ENCODE assay signal across 18 cellular contexts in the genomic region with DNA sequence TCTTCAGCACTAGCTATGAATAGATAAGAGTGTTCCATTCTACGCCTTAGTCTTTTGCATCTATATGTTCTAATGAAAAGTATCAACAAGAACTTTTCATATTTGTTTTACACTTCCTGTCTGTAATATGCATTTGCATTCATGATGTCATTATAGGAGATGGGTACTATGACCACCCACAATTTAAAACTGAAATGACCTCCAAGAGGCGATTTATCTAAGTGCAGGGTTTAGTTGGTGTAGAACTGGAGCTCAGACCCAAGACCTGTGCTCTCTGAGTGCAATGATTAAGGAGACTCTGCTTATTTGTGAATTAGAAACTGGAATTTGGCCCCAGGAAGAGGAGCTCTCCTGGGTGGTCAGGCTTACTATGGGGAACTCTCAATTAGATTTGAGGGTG.
A peak's percentile ranks its signal among the peaks of the same experiment; 100 is the strongest.
DNase-seq lines count a peak whose midpoint lies in the region; ATAC-seq, FAIRE-seq and TF ChIP-seq lines count a peak whose summit lies in the region.
"Had no signal": no experiment of that assay in that cellular context is flagged by ENCODE, and none has a peak within 500 bp of the region (broad histone marks: within the 10 kb centered on the region; RNA-seq: fewer than 3 reads in every experiment).

No MANE protein-coding gene starts in this region.

- no peak for TF ChIP-seq EP300 in GM12878 (IDR thresholded peaks at IDR 0.05; ENCODE audit: borderline replicate concordance in 1 of 2, control insufficient read depth in 1 of 2, low read depth in 2 of 2, low read length in 2 of 2)

- 0 out of 3 replicates have a peak, but pooled peaks have one; percentile 13 for ATAC-seq in GM12878
- ATAC-seq: HepG2 had no signal

- peak; percentile 19 for DNase-seq in NCI-H146 (lab: John Stamatoyannopoulos, UW)
- DNase-seq in NCI-H146 treated with DMSO at 0.1 percent for 48 hours (lab: John Stamatoyannopoulos, UW; ENCODE audit: unreplicated experiment) = no peak
- no peak for DNase-seq in GM12878 (ENCODE audit: low read depth, low spot score)
- no peak for DNase-seq in small intestine
- no peak for DNase-seq in NCI-H2107 (lab: John Stamatoyannopoulos, UW)
- no peak for DNase-seq in GM23248
- DNase-seq in OCI-M1 (lab: John Stamatoyannopoulos, UW) = no peak
- DNase-seq: hypothalamus; mesendoderm; NCI-H1436; stimulated activated CD4-positive, alpha-beta T cell treated with anti-CD3 and anti-CD28 coated beads, Interleukin-4, amount 100 ng/mL, for 1 hour; SW 1271 had no signal

- no TSS peak for BruUV-seq in GM12878 (replicated peaks; lab: Mats Ljungman, UMichigan)

- H3K4me2 ChIP-seq in GM12878 (ENCODE audit: control insufficient read depth, insufficient read depth) = no peak overlapping the region
- H3K4me2 ChIP-seq in GM23248 (ENCODE audit: unreplicated experiment) = no peak overlapping the region

- peaks cover 53 to 67% (median 66%) of the 10 kb centered on the region in 3 donors for H3K4me1 Mint-ChIP-seq in IgD-negative memory B cell

- peaks cover 1% of the 10 kb centered on the region for H3K27me3 Mint-ChIP-seq in IgD-negative memory B cell

- no peak overlapping the region for H3K9ac ChIP-seq in GM12878 (ENCODE audit: control insufficient read depth, insufficient read depth, low read length)
- H3K9ac ChIP-seq in GM23248 = no peak overlapping the region

- H3K27ac Mint-ChIP-seq in IgD-negative memory B cell = peak overlapping the region; percentile 24 to 84 (median 63)
- H3K27ac Mint-ChIP-seq: progenitor cell of endocrine pancreas had no signal

- in situ Hi-C loops in GM12878 (cut with MboI) (loop anchor here (25.0 kb wide), 1 partner anchor 164 kb away; no protein-coding TSS in a partner anchor), GM23248 (cut with MboI) (loop anchor here (10.0 kb wide), 1 partner anchor 337 kb away; no protein-coding TSS in a partner anchor)

- peak overlapping the region in 3 of 4 donors; percentile 4 to 80 (median 60) for H3K4me3 Mint-ChIP-seq in IgD-negative memory B cell

- CTCF ChIA-PET in GM12878 (lab: Yijun Ruan, JAX) = interaction anchor here (0.6 to 5.5 kb wide), 4 partner anchors 8 to 658 kb away, joined by 3 to 35 read pairs (median 10); no protein-coding TSS in a partner anchor

- no peak for TF ChIP-seq RAD21 in GM12878 (IDR thresholded peaks at IDR 0.05; ENCODE audit: insufficient read depth, low read depth, low read length)

- no peaks in the 10 kb centered on the region for H3K9me2 ChIP-seq in GM23248 (ENCODE audit: insufficient read depth)

- 76% methylated on average over 2 of the region's 2 CpGs for WGBS in GM12878 (ENCODE audit: insufficient coverage, insufficient replicate concordance, low lambda C conversion rate, missing lambda C conversion rate)
- WGBS in small intestine, 3 donors = 82 to 93% (median 83%) methylated on average over 2 of the region's 2 CpGs
- 98 to 100% methylated on average over 2 of the region's 2 CpGs for WGBS in GM23248 (ENCODE audit: low coverage in 1 of 2, low lambda C conversion rate in 2 of 2, missing lambda C conversion rate in 2 of 2), 2 experiments

- RAD21 ChIA-PET in GM12878 (lab: Charles Lee; ENCODE audit: unreplicated experiment) = interaction anchor here (0.6 to 4.0 kb wide), 13 partner anchors 9 to 462 kb away, joined by 3 to 23 read pairs (median 5); no protein-coding TSS in a partner anchor

- H3K27ac ChIP-seq in GM12878 (ENCODE audit: control insufficient read depth, insufficient read depth) (no peak overlapping the region), small intestine (ENCODE audit: low read depth in 1 of 2, low read length in 1 of 2) (peak overlapping the region; percentile 21 to 64), GM23248 (no peak overlapping the region)

- H3K4me1 ChIP-seq in GM12878 (ENCODE audit: control insufficient read depth, insufficient read depth, low read length) (peaks cover 37% of the 10 kb centered on the region), small intestine (ENCODE audit: control insufficient read depth in 2 of 2, insufficient read depth in 1 of 2, low read depth in 1 of 2, low read length in 1 of 2) (peaks cover 0 to 16% of the 10 kb centered on the region in 2 donors), GM23248 (ENCODE audit: insufficient read depth) (peaks cover 17% of the 10 kb centered on the region)

- H3K36me3 Mint-ChIP-seq in IgD-negative memory B cell = no peaks in the 10 kb centered on the region

- no peaks in the 10 kb centered on the region for H3K36me3 ChIP-seq in GM12878 (ENCODE audit: control insufficient read depth in 2 of 2, insufficient read depth in 2 of 2, low read length in 1 of 2)
- no peaks in the 10 kb centered on the region for H3K36me3 ChIP-seq in small intestine (ENCODE audit: control insufficient read depth in 2 of 2, insufficient read depth in 2 of 2, low read length in 2 of 2)
- H3K36me3 ChIP-seq in GM23248 (ENCODE audit: low read depth) = no peaks in the 10 kb centered on the region

- FAIRE-seq in GM12878 (lab: Jason Lieb, UNC) (no peak), small intestine (lab: Jason Lieb, UNC) (no peak)
- FAIRE-seq: A204.1, D721Med, endometrium, HepG2 had no signal

- H3K27me3 ChIP-seq in GM12878 (replicated peaks in 1 of 2; ENCODE audit: control insufficient read depth in 2 of 2, insufficient read depth in 2 of 2, low read length in 1 of 2) = no peaks in the 10 kb centered on the region
- H3K27me3 ChIP-seq in small intestine (ENCODE audit: control insufficient read depth in 2 of 2, insufficient read depth in 2 of 2, low read length in 2 of 2) = no peaks in the 10 kb centered on the region
- no peaks in the 10 kb centered on the region for H3K27me3 ChIP-seq in GM23248 (replicated peaks; ENCODE audit: insufficient read depth)

- POLR2A ChIA-PET in GM12878 (lab: Charles Lee) = interaction anchor here (1.0 to 1.7 kb wide), 4 partner anchors 11 to 252 kb away, joined by 3 to 5 read pairs (median 4); no protein-coding TSS in a partner anchor

- SMC1A ChIA-PET in GM12878 (lab: Charles Lee; ENCODE audit: uncharacterized antibody, unreplicated experiment) = interaction anchor here (0.7 to 7.0 kb wide), 13 partner anchors 7 to 332 kb away, joined by 3 to 104 read pairs (median 10); no protein-coding TSS in a partner anchor

- H3K79me2 ChIP-seq in GM12878 (ENCODE audit: control insufficient read depth, insufficient read depth, low read length) = no peaks in the 10 kb centered on the region
- H3K79me2 ChIP-seq in GM23248 (ENCODE audit: insufficient read depth) = no peaks in the 10 kb centered on the region

- TF ChIP-seq POLR2A in GM12878 (IDR thresholded peaks at IDR 0.05; ENCODE audit: low read depth, low read length) = no peak

- H3F3A ChIP-seq in GM23248 (ENCODE audit: insufficient read depth) = peaks cover 10% of the 10 kb centered on the region; the same call in 1 of the 2 replicates

- H2AFZ ChIP-seq in GM12878 (ENCODE audit: control insufficient read depth, low read depth, low read length) (no peak overlapping the region; the same call in 1 of the 2 replicates), GM23248 (no peak overlapping the region)

- TF ChIP-seq CTCF in GM12878 (IDR thresholded peaks at IDR 0.05 in 2 of 3, conservative IDR thresholded peaks at IDR 0.05 in 1 of 3; ENCODE audit: control insufficient read depth in 2 of 3, extremely low read depth in 1 of 3, insufficient read depth in 1 of 3, low read depth in 3 of 3, low read length in 3 of 3) = no peak

- no peaks in the 10 kb centered on the region for H4K20me1 ChIP-seq in GM12878 (ENCODE audit: control insufficient read depth, insufficient read depth)
- H4K20me1 ChIP-seq in GM23248 (ENCODE audit: insufficient read depth) = no peaks in the 10 kb centered on the region

- H3K4me3 ChIP-seq in GM12878 = no peak overlapping the region
- no peak overlapping the region for H3K4me3 ChIP-seq in small intestine (ENCODE audit: low read depth in 1 of 2, low read length in 2 of 2)
- no peak overlapping the region for H3K4me3 ChIP-seq in GM23248

- no peaks in the 10 kb centered on the region for H3K9me3 ChIP-seq in GM12878 (replicated peaks; ENCODE audit: control insufficient read depth, insufficient read depth, low read length)
- no peaks in the 10 kb centered on the region for H3K9me3 ChIP-seq in small intestine (ENCODE audit: control insufficient read depth, low read depth)
- no peaks in the 10 kb centered on the region for H3K9me3 ChIP-seq in GM23248 (ENCODE audit: low read depth)

- intact Hi-C loops in GM12878 (cut with micrococcal nuclease; ENCODE audit: unreplicated experiment) = loop anchor here (2.0 kb wide), 1 partner anchor 175 kb away; no protein-coding TSS in a partner anchor

- no peaks in the 10 kb centered on the region for H3K9me3 Mint-ChIP-seq in IgD-negative memory B cell

TF ChIP-seq in GM12878, 131 proteins besides CTCF, POLR2A, EP300 and RAD21 (continues in another document):
- TF ChIP-seq PAX5 (IDR thresholded peaks at IDR 0.05; ENCODE audit: borderline replicate concordance, low read depth, low read length) = no peak
- TF ChIP-seq NR2C2 (IDR thresholded peaks at IDR 0.05; ENCODE audit: borderline replicate concordance, control insufficient read depth, insufficient read length, low read depth) = no peak
- no peak for TF ChIP-seq EGR1 (IDR thresholded peaks at IDR 0.05; ENCODE audit: borderline replicate concordance in 1 of 2, low read depth in 2 of 2, low read length in 2 of 2)
- TF ChIP-seq BCL11A (IDR thresholded peaks at IDR 0.05; ENCODE audit: low read depth, low read length) = no peak
- TF ChIP-seq NFXL1 (IDR thresholded peaks at IDR 0.05; ENCODE audit: borderline replicate concordance) = no peak
- 0 out of 2 replicates have a peak, but pooled peaks have one; percentile 5 for TF ChIP-seq MEF2A (IDR thresholded peaks at IDR 0.05; ENCODE audit: insufficient read depth, low read depth, low read length)
- no peak for TF ChIP-seq ZNF207 (IDR thresholded peaks at IDR 0.05; ENCODE audit: borderline replicate concordance)
- peak; percentile 63; the same call in 1 of the 2 replicates for TF ChIP-seq ATF7 (IDR thresholded peaks at IDR 0.05; ENCODE audit: low read depth)
- TF ChIP-seq RAD51 (IDR thresholded peaks at IDR 0.05) = no peak
- no peak for TF ChIP-seq RBBP5 (conservative IDR thresholded peaks at IDR 0.05)
- no peak for TF ChIP-seq KLF5 (IDR thresholded peaks at IDR 0.05; ENCODE audit: partially characterized antibody)
- no peak for TF ChIP-seq NR2C1 (IDR thresholded peaks at IDR 0.05)
- no peak for TF ChIP-seq ZNF24 (IDR thresholded peaks at IDR 0.05)
- TF ChIP-seq NRF1 (conservative IDR thresholded peaks at IDR 0.05; ENCODE audit: low read depth, low read length) = no peak
- TF ChIP-seq IRF4 (IDR thresholded peaks at IDR 0.05; ENCODE audit: low read depth, low read length) = no peak

Comparison
In these comparisons a context has a peak if more than half of its experiments do, and no peak if none do; other contexts are left out.
1. H3K27ac ChIP-seq: peak in small intestine (2 of 2); none in GM12878 (single experiment) and GM23248 (single experiment).